ENCODE assay signal across 10 cellular contexts in the genomic region with DNA sequence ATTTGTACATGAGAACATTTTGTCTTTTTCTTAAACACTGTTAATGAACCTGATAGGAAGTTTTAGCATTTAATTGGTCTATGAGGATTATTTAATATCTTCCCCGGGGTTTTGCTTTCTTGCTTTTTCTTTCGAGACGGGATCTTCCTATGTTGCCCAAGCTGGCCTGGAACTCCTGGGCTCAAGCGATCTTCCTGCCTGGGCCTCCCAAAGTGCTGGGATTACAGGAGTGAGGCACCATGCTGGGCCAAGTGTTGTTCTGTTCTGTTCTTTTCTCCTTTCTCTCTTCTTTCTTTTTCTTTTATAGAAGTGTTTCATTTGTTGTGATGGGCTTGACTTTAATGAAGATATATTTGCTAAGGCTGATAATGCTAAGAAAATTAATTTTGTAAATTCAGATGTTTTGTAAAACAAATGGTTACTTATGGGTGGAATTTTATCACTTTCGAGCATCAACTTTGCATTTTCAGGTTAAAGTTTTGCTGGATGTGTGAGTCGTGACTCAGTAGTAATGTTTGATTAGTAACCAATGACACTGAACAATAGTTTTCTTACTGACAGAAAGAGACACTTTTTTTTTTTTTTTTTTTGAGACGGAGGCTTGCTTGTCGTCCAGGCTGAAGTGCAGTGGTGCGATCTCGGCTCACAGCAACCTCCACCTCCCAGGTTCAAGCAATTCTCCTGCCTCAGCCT. TPM values are rescaled to one million over a fixed set of nuclear protein-coding genes. Genes with fewer than 3 reads are reported as not detected.
A peak's percentile ranks its signal among the peaks of the same experiment; 100 is the strongest.
DNase-seq lines count a peak whose midpoint lies in the region; ATAC-seq, FAIRE-seq and TF ChIP-seq lines count a peak whose summit lies in the region.
"Had no signal": no experiment of that assay in that cellular context is flagged by ENCODE, and none has a peak within 500 bp of the region (broad histone marks: within the 10 kb centered on the region; RNA-seq: fewer than 3 reads in every experiment).

No MANE protein-coding gene starts in this region.

- DNase-seq in HFF-Myc (ENCODE audit: extremely low read depth, low read depth) (no peak), GM12878 (ENCODE audit: low read depth, low spot score) (no peak), ovary (no peak), pons (ENCODE audit: low spot score) (no peak)
- DNase-seq: amniotic stem cell, NCI-H2081 had no signal

- no peak for TF ChIP-seq RAD21 in GM12878 (IDR thresholded peaks at IDR 0.05; ENCODE audit: insufficient read depth, low read depth, low read length)

- peak overlapping the region; percentile 94 for H3K27ac ChIP-seq in ACC112 (ENCODE audit: low read depth, low read length)
- peak overlapping the region; percentile 96 for H3K27ac ChIP-seq in GM12878 (ENCODE audit: control insufficient read depth, insufficient read depth)
- peak overlapping the region; percentile 95 for H3K27ac ChIP-seq in mesodermal cell (ENCODE audit: low read depth, low read length, severe bottlenecking)
- H3K27ac ChIP-seq in ovary: no peak overlapping the region

- SMC1A ChIA-PET in GM12878 (lab: Charles Lee; ENCODE audit: uncharacterized antibody, unreplicated experiment): interaction anchor here (0.7 to 1.6 kb wide), 8 partner anchors 7 to 534 kb away, joined by 3 to 7 read pairs (median 3); no protein-coding TSS in a partner anchor

- no peak for TF ChIP-seq CTCF in HFF-Myc (IDR thresholded peaks at IDR 0.05; ENCODE audit: low read depth, low read length, missing control alignments)
- TF ChIP-seq CTCF in GM12878 (IDR thresholded peaks at IDR 0.05 in 2 of 3, conservative IDR thresholded peaks at IDR 0.05 in 1 of 3; ENCODE audit: control insufficient read depth in 2 of 3, extremely low read depth in 1 of 3, insufficient read depth in 1 of 3, low read depth in 3 of 3, low read length in 3 of 3): no peak
- TF ChIP-seq CTCF in ovary (IDR thresholded peaks at IDR 0.05): no peak

- peaks cover 76% of the 10 kb centered on the region for H3K79me2 ChIP-seq in ACC112 (ENCODE audit: control insufficient read depth, insufficient read depth, low read length, unreplicated experiment)
- H3K79me2 ChIP-seq in GM12878 (ENCODE audit: control insufficient read depth, insufficient read depth, low read length): peaks cover 85% of the 10 kb centered on the region

- no peaks in the 10 kb centered on the region; the same call in none of the 2 replicates for H4K20me1 ChIP-seq in GM12878 (ENCODE audit: control insufficient read depth, insufficient read depth)

- in situ Hi-C loops in GM12878 (cut with MboI): no loop called here

- H3K4me1 ChIP-seq in ACC112 (ENCODE audit: control insufficient read depth, insufficient read depth, low read length, unreplicated experiment) (peaks cover 4% of the 10 kb centered on the region), GM12878 (ENCODE audit: control insufficient read depth, insufficient read depth, low read length) (peaks cover 8% of the 10 kb centered on the region), mesodermal cell (ENCODE audit: control insufficient read depth, insufficient read depth, low read length, poor library complexity, severe bottlenecking) (peaks cover 11% of the 10 kb centered on the region), ovary (ENCODE audit: insufficient read depth) (peaks cover 2% of the 10 kb centered on the region)

- H3K36me3 ChIP-seq in ACC112 (ENCODE audit: insufficient read depth, low read length): no peaks in the 10 kb centered on the region
- 0 out of 4 replicates have a peak, but pooled peaks cover 0 to 3% of the 10 kb centered on the region in 2 experiments for H3K36me3 ChIP-seq in GM12878 (ENCODE audit: control insufficient read depth in 2 of 2, insufficient read depth in 2 of 2, low read length in 1 of 2)
- peaks cover 12% of the 10 kb centered on the region for H3K36me3 ChIP-seq in mesodermal cell (ENCODE audit: control insufficient read depth, insufficient read depth, low read length)
- no peaks in the 10 kb centered on the region for H3K36me3 ChIP-seq in ovary

- RAD21 ChIA-PET in GM12878 (lab: Charles Lee; ENCODE audit: unreplicated experiment): interaction anchor here (0.7 to 1.8 kb wide), 3 partner anchors 8 to 137 kb away, joined by 3 to 4 read pairs (median 3); no protein-coding TSS in a partner anchor

- FAIRE-seq in GM12878 (lab: Jason Lieb, UNC): no peak

- ATAC-seq in GM12878 (no peak), GM21619 (IDR thresholded peaks at IDR 0.05; ENCODE audit: unreplicated experiment) (no peak), GM18505 (IDR thresholded peaks at IDR 0.05; ENCODE audit: unreplicated experiment) (no peak)

- peak overlapping the region; percentile 67 for H3K9ac ChIP-seq in GM12878 (ENCODE audit: control insufficient read depth, insufficient read depth, low read length)

- POLR2A ChIA-PET in GM12878 (lab: Charles Lee): interaction anchor here (0.7 to 1.4 kb wide), 2 partner anchors 65 to 271 kb away, joined by 3 to 4 read pairs; no protein-coding TSS in a partner anchor

- intact Hi-C loops in GM12878 (cut with micrococcal nuclease; ENCODE audit: unreplicated experiment): no loop called here
- intact Hi-C loops in ovary (cut with DNase I): no loop called here

- peak overlapping the region; percentile 59 for H2AFZ ChIP-seq in ACC112 (ENCODE audit: low read length, unreplicated experiment)
- no peak overlapping the region for H2AFZ ChIP-seq in GM12878 (ENCODE audit: control insufficient read depth, low read depth, low read length)

- 59% methylated on average over 6 of the region's 10 CpGs for WGBS in GM12878 (ENCODE audit: insufficient coverage, insufficient replicate concordance, low lambda C conversion rate, missing lambda C conversion rate)
- 44 to 45% methylated on average over 6 to 7 of the region's 10 CpGs for WGBS in mesodermal cell (ENCODE audit: insufficient coverage in 2 of 2), 2 experiments
- 60 to 62% (median 61%) methylated on average over 10 of the region's 10 CpGs for WGBS in ovary, 3 donors

- no TSS peak for BruUV-seq in GM12878 (replicated peaks; lab: Mats Ljungman, UMichigan)

- H3K27me3 ChIP-seq in ACC112 (ENCODE audit: insufficient read depth, low read length) (no peaks in the 10 kb centered on the region), GM12878 (replicated peaks in 1 of 2; ENCODE audit: control insufficient read depth in 2 of 2, insufficient read depth in 2 of 2, low read length in 1 of 2) (no peaks in the 10 kb centered on the region), ovary (no peaks in the 10 kb centered on the region)

- TF ChIP-seq POLR2A in GM12878 (IDR thresholded peaks at IDR 0.05; ENCODE audit: low read depth, low read length) (no peak), ovary (IDR thresholded peaks at IDR 0.05) (no peak), GM18505 (IDR thresholded peaks at IDR 0.05; ENCODE audit: borderline replicate concordance, extremely low read depth, insufficient read depth, insufficient read length) (no peak)

- H3K4me3 ChIP-seq in ACC112 (ENCODE audit: low read depth, low read length): peak overlapping the region; percentile 97
- H3K4me3 ChIP-seq in HFF-Myc (replicated peaks; ENCODE audit: low read depth, low read length): peak overlapping the region; percentile 87
- H3K4me3 ChIP-seq in GM12878: peak overlapping the region; percentile 93
- H3K4me3 ChIP-seq in mesodermal cell (ENCODE audit: extremely low read depth, insufficient read depth, low read length, poor library complexity, severe bottlenecking): peak overlapping the region; percentile 95
- H3K4me3 ChIP-seq in ovary: no peak overlapping the region

- TF ChIP-seq EP300 in GM12878 (IDR thresholded peaks at IDR 0.05; ENCODE audit: borderline replicate concordance in 1 of 2, control insufficient read depth in 1 of 2, low read depth in 2 of 2, low read length in 2 of 2) (no peak), ovary (IDR thresholded peaks at IDR 0.05) (no peak)

- peak overlapping the region; percentile 39 for H3K4me2 ChIP-seq in GM12878 (ENCODE audit: control insufficient read depth, insufficient read depth)

- no peaks in the 10 kb centered on the region; the same call in 2 of the 3 replicates for H3K9me3 ChIP-seq in GM12878 (replicated peaks; ENCODE audit: control insufficient read depth, insufficient read depth, low read length)
- no peaks in the 10 kb centered on the region for H3K9me3 ChIP-seq in mesodermal cell (ENCODE audit: control insufficient read depth, low read length)
- no peaks in the 10 kb centered on the region for H3K9me3 ChIP-seq in ovary

- CTCF ChIA-PET in GM12878 (lab: Yijun Ruan, JAX): interaction anchor here (0.7 kb wide), 2 partner anchors 52 to 60 kb away, joined by 3 to 4 read pairs; no protein-coding TSS in a partner anchor

RNA-seq across cellular contexts. Expression of a gene that starts 2.2 kb away (rescaled TPM):
- 134 and 146 TPM in 2 replicates for total RNA-seq in GM12878 (2013; cell fraction: nucleolus; rRNA removed)
- total RNA-seq in GM12878 (2014; rRNA removed) (16.5 and 19.1 TPM in 2 replicates), GM12878 (2014; rRNA removed; fragmentation: Illumina TruSeq; extraction: Trizol) (20.4 and 21.7 TPM in 2 replicates), GM12878 (2021) (27.6 and 31.0 TPM in 2 replicates), ovary (10 to 100 TPM; 33.8 to 40.7 (median 36.7) TPM)
- 13.4 TPM for polyA plus RNA-seq in GM12878 (2011; ENCODE audit: low read depth)
- polyA plus RNA-seq in GM12878 (2011; rRNA removed) (33.3 and 45.1 TPM in 2 replicates), GM12878 (2014; fragmentation: Illumina TruSeq; extraction: Trizol) (22.0 and 29.6 TPM in 2 replicates), GM12878 (2014; fragmentation: Nextera tagmentation; extraction: Ambion mirVana) (10 to 100 TPM; 13.0 to 19.4 TPM), GM12878 (2014; rRNA removed) (16.6 and 17.4 TPM in 2 replicates), GM12878 (2016; fragmentation: Nextera tagmentation; extraction: Ambion mirVana) (10 to 100 TPM; 18.8 to 27.6 TPM), ovary (10 to 100 TPM; 13.2 to 16.5 TPM)
- 15.1 and 16.4 TPM in 2 replicates for polyA plus RNA-seq in GM12878 (2011; cell fraction: cytosol; rRNA removed)
- polyA plus RNA-seq in GM12878 (2011; cell fraction: nucleus; rRNA removed): 35.7 and 41.8 TPM in 2 replicates
- polyA plus RNA-seq in GM12878 (2012): 18.4 and 19.5 TPM in 2 replicates
- 74.8 and 99.3 TPM in 2 replicates for polyA minus RNA-seq in GM12878 (2011; rRNA and poly(A)+ RNA removed)
- polyA minus RNA-seq in GM12878 (2011; cell fraction: cytosol; rRNA and poly(A)+ RNA removed): 23.7 and 26.7 TPM in 2 replicates
- 43.9 and 62.0 TPM in 2 replicates for polyA minus RNA-seq in GM12878 (2011; cell fraction: nucleus; rRNA and poly(A)+ RNA removed)
- polyA plus RNA-seq in mesodermal cell (2013, experiment 1 of 2): 24.0 TPM
- 22.1 TPM for polyA plus RNA-seq in mesodermal cell (2013, experiment 2 of 2)

RNA-seq across cellular contexts. Expression of a gene that starts 40.2 kb away (rescaled TPM):
- total RNA-seq in GM12878 (2013; cell fraction: nucleolus; rRNA removed): 0.33 and 0.42 TPM in 2 replicates
- total RNA-seq in GM12878 (2014; rRNA removed) (0.05 and 0.11 TPM in 2 replicates), GM12878 (2014; rRNA removed; fragmentation: Illumina TruSeq; extraction: Trizol) (0.18 and 0.23 TPM in 2 replicates), GM12878 (2021) (0.10 and 0.16 TPM in 2 replicates), ovary (under 1 TPM in 6 of 7 donors, not detected in 1; 0.08 to 0.35 (median 0.15) TPM)
- polyA plus RNA-seq in GM12878 (2011; ENCODE audit: low read depth): 0.13 TPM
- polyA plus RNA-seq in GM12878 (2011; rRNA removed) (0.09 TPM in 1 of 2 replicates, not detected in the other), GM12878 (2014; fragmentation: Illumina TruSeq; extraction: Trizol) (0.04 and 0.16 TPM in 2 replicates), GM12878 (2014; fragmentation: Nextera tagmentation; extraction: Ambion mirVana) (under 1 TPM; 0.06 to 0.13 TPM), GM12878 (2014; rRNA removed) (0.05 and 0.10 TPM in 2 replicates), GM12878 (2016; fragmentation: Nextera tagmentation; extraction: Ambion mirVana) (under 1 TPM; 0.15 to 0.19 TPM), ovary (under 1 TPM; 0.10 to 0.97 TPM)
- polyA plus RNA-seq in GM12878 (2011; cell fraction: cytosol; rRNA removed): 0.01 TPM in 1 of 2 replicates, not detected in the other
- polyA plus RNA-seq in GM12878 (2011; cell fraction: nucleus; rRNA removed): 0.03 TPM in 1 of 2 replicates, not detected in the other
- polyA plus RNA-seq in GM12878 (2012): 0.22 and 0.27 TPM in 2 replicates
- polyA minus RNA-seq in GM12878 (2011; rRNA and poly(A)+ RNA removed): not detected in 2 replicates
- not detected in 2 replicates for polyA minus RNA-seq in GM12878 (2011; cell fraction: cytosol; rRNA and poly(A)+ RNA removed)
- not detected in 2 replicates for polyA minus RNA-seq in GM12878 (2011; cell fraction: nucleus; rRNA and poly(A)+ RNA removed)
- polyA plus RNA-seq in mesodermal cell (2013, experiment 1 of 2): not detected
- not detected for polyA plus RNA-seq in mesodermal cell (2013, experiment 2 of 2)

Comparison
In these comparisons a context has a peak if more than half of its experiments do, and no peak if none do; other contexts are left out.
1. H3K27ac ChIP-seq: peak in ACC112 (single experiment), GM12878 (single experiment) and mesodermal cell (single experiment); none in ovary (0 of 2).